ENCODE assay signal across 16 cellular contexts in genomic region chr20:19953606-19954005, GRCh38.
A peak's percentile ranks its signal among the peaks of the same experiment; 100 is the strongest.
DNase-seq lines count a peak whose midpoint lies in the region; ATAC-seq and TF ChIP-seq lines count a peak whose summit lies in the region.
"Had no signal": no experiment of that assay in that cellular context is flagged by ENCODE, and none has a peak within 500 bp of the region (broad histone marks: within the 10 kb centered on the region; RNA-seq: fewer than 3 reads in every experiment).

No MANE protein-coding gene starts in this region.

- ATAC-seq in lower lobe of right lung (peak in 1 of 2 donors; percentile 57), HG03095 (IDR thresholded peaks at IDR 0.05; ENCODE audit: unreplicated experiment) (no peak), HG03280 (IDR thresholded peaks at IDR 0.05; ENCODE audit: unreplicated experiment) (no peak), psoas muscle (no peak)
- no peak for ATAC-seq in stimulated activated naive B cell treated with anti-CD40 and anti-IgM and Interleukin-4, amounts not matched to agents 10 μg/mL and 1 μg/mL and 100 μg/mL, for 72 hours (replicated peaks)
- ATAC-seq: HCT116 had no signal

- H3K4me2 ChIP-seq in BLaER1 (peak overlapping the region; percentile 69), KMS-11 (no peak overlapping the region)

- TF ChIP-seq CTCF in KMS-11 (conservative IDR thresholded peaks at IDR 0.05; ENCODE audit: low read depth, low read length) (no peak), lower lobe of right lung (IDR thresholded peaks at IDR 0.05) (no peak), psoas muscle (IDR thresholded peaks at IDR 0.05) (no peak)

- peak overlapping the region in 1 of 2 donors; percentile 41 for H3K4me3 Mint-ChIP-seq in stimulated activated naive B cell treated with anti-CD40 and anti-IgM and Interleukin-4, amounts not matched to agents 10 μg/mL and 1 μg/mL and 100 μg/mL, for 72 hours
- H3K4me3 Mint-ChIP-seq: CD4-positive, CD25-positive, alpha-beta regulatory T cell; HFFc6 had no signal

- H3K36me3 ChIP-seq in BLaER1 (peaks cover 22% of the 10 kb centered on the region), KMS-11 (ENCODE audit: insufficient read depth) (no peaks in the 10 kb centered on the region), lower lobe of right lung (peaks cover 65% of the 10 kb centered on the region), psoas muscle (ENCODE audit: insufficient read depth in 1 of 2, low read depth in 1 of 2) (peaks cover 0 to 44% of the 10 kb centered on the region in 2 donors)

- peaks cover 0 to 9% of the 10 kb centered on the region in 2 donors for H3K27me3 Mint-ChIP-seq in stimulated activated naive B cell treated with anti-CD40 and anti-IgM and Interleukin-4, amounts not matched to agents 10 μg/mL and 1 μg/mL and 100 μg/mL, for 72 hours
- H3K27me3 Mint-ChIP-seq: CD4-positive, CD25-positive, alpha-beta regulatory T cell had no signal

- H3K27me3 ChIP-seq in BLaER1 (no peaks in the 10 kb centered on the region), KMS-11 (ENCODE audit: insufficient read depth, low read depth) (no peaks in the 10 kb centered on the region), lower lobe of right lung (ENCODE audit: low read depth) (no peaks in the 10 kb centered on the region), psoas muscle (ENCODE audit: insufficient read depth in 3 of 3, low read length in 2 of 3) (no peaks in the 10 kb centered on the region)

- intact Hi-C loops in lower lobe of right lung (cut with DNase I), result no loop called here
- intact Hi-C loops in psoas muscle (cut with DNase I), result no loop called here

- H3K4me3 ChIP-seq in BLaER1, result no peak overlapping the region
- no peak overlapping the region for H3K4me3 ChIP-seq in KMS-11 (IDR thresholded peaks at IDR 0.05; ENCODE audit: insufficient read depth, low read depth, low read length)
- no peak overlapping the region for H3K4me3 ChIP-seq in lower lobe of right lung
- H3K4me3 ChIP-seq in psoas muscle, result no peak overlapping the region

- H3K27ac ChIP-seq in BLaER1, result peak overlapping the region; percentile 32
- H3K27ac ChIP-seq in KMS-11, result peak overlapping the region; percentile 72; the same call in 1 of the 2 replicates
- peak overlapping the region; percentile 53 for H3K27ac ChIP-seq in lower lobe of right lung
- no peak overlapping the region for H3K27ac ChIP-seq in psoas muscle

- H3K4me1 ChIP-seq in BLaER1 (peaks cover 37% of the 10 kb centered on the region), KMS-11 (ENCODE audit: low read depth, poor library complexity, severe bottlenecking) (peaks cover 36% of the 10 kb centered on the region), lower lobe of right lung (no peaks in the 10 kb centered on the region), psoas muscle (no peaks in the 10 kb centered on the region)
- H3K4me1 ChIP-seq: Caco-2 had no signal

- no peak for DNase-seq in lower lobe of right lung
- DNase-seq in stimulated activated naive B cell treated with anti-CD40 and anti-IgM and Interleukin-4, amounts not matched to agents 10 μg/mL and 1 μg/mL and 100 μg/mL, for 72 hours, result no peak
- DNase-seq in stimulated activated CD8-positive, alpha-beta memory T cell treated with anti-CD3 and anti-CD28 coated beads, Interleukin-4, amount 100 ng/mL, for 48 hours, result no peak
- no peak for DNase-seq in psoas muscle
- DNase-seq: 8988T; C1 segment of cervical spinal cord; Caco-2; CD4-positive, CD25-positive, alpha-beta regulatory T cell; GOT3; H7; HFFc6 had no signal

- peaks cover 15 to 31% of the 10 kb centered on the region in 2 donors for H3K4me1 Mint-ChIP-seq in stimulated activated naive B cell treated with anti-CD40 and anti-IgM and Interleukin-4, amounts not matched to agents 10 μg/mL and 1 μg/mL and 100 μg/mL, for 72 hours
- H3K4me1 Mint-ChIP-seq: CD4-positive, CD25-positive, alpha-beta regulatory T cell had no signal

- H3K9me3 ChIP-seq in BLaER1, result 0 out of 2 replicates have a peak, but pooled peaks cover 3% of the 10 kb centered on the region
- H3K9me3 ChIP-seq in lower lobe of right lung, result no peaks in the 10 kb centered on the region
- no peaks in the 10 kb centered on the region for H3K9me3 ChIP-seq in psoas muscle
- H3K9me3 ChIP-seq: Caco-2 had no signal

- no peaks in the 10 kb centered on the region for H3K79me2 ChIP-seq in KMS-11 (ENCODE audit: insufficient read depth, low read depth)

- H2AFZ ChIP-seq in KMS-11 (ENCODE audit: low read depth), result no peak overlapping the region

- H4K20me1 ChIP-seq in BLaER1, result no peaks in the 10 kb centered on the region
- no peaks in the 10 kb centered on the region for H4K20me1 ChIP-seq in KMS-11 (ENCODE audit: insufficient read depth)

- peaks cover 3 to 6% of the 10 kb centered on the region in 2 donors for H3K36me3 Mint-ChIP-seq in stimulated activated naive B cell treated with anti-CD40 and anti-IgM and Interleukin-4, amounts not matched to agents 10 μg/mL and 1 μg/mL and 100 μg/mL, for 72 hours
- H3K36me3 Mint-ChIP-seq: CD4-positive, CD25-positive, alpha-beta regulatory T cell had no signal

- H3K9me3 Mint-ChIP-seq in stimulated activated naive B cell treated with anti-CD40 and anti-IgM and Interleukin-4, amounts not matched to agents 10 μg/mL and 1 μg/mL and 100 μg/mL, for 72 hours, result peaks cover 2 to 3% of the 10 kb centered on the region in 2 donors
- H3K9me3 Mint-ChIP-seq: CD4-positive, CD25-positive, alpha-beta regulatory T cell; HFFc6 had no signal

- H3K9ac ChIP-seq in BLaER1, result no peak overlapping the region
- H3K9ac ChIP-seq in KMS-11, result no peak overlapping the region

- H3K27ac Mint-ChIP-seq in stimulated activated naive B cell treated with anti-CD40 and anti-IgM and Interleukin-4, amounts not matched to agents 10 μg/mL and 1 μg/mL and 100 μg/mL, for 72 hours, result peak overlapping the region; percentile 42
- H3K27ac Mint-ChIP-seq: CD4-positive, CD25-positive, alpha-beta regulatory T cell; HFFc6 had no signal
